18 cellular contexts compared by ENCODE assay signal in genomic region chr10:125101581-125101980, GRCh38.
"Had no signal": no experiment of that assay in that cellular context is flagged by ENCODE, and none has a peak within 500 bp of the region (broad histone marks: within the 10 kb centered on the region; RNA-seq: fewer than 3 reads in every experiment).

No MANE protein-coding gene starts in this region.

- H3K27me3 Mint-ChIP-seq: activated naive CD4-positive, alpha-beta T cell treated with anti-CD3 and anti-CD28 coated beads, Interleukin-2, amount 10 ng/mL, durations not matched to agents 7 days and 5 days had no signal

- H3K4me2 ChIP-seq: hepatocyte had no signal

- H3K27ac Mint-ChIP-seq: activated naive CD4-positive, alpha-beta T cell treated with anti-CD3 and anti-CD28 coated beads, Interleukin-2, amount 10 ng/mL, durations not matched to agents 7 days and 5 days; activated T-helper 17 cell treated with anti-CD3 and anti-CD28 coated beads, Interleukin-2, amount 50 U/mL, for 72 hours; naive thymus-derived CD8-positive, alpha-beta T cell had no signal

- H3K36me3 ChIP-seq: colonic mucosa, right lobe of liver had no signal

- H3K27ac ChIP-seq: esophagus muscularis mucosa, psoas muscle, right lobe of liver, thyroid gland, vagina had no signal

- H3K27me3 ChIP-seq: colonic mucosa, esophagus muscularis mucosa, hepatocyte, right lobe of liver, spleen, thyroid gland, vagina had no signal

- DNase-seq: activated CD4-positive, alpha-beta T cell treated with anti-CD3 and anti-CD28 coated beads, Interleukin-2, amount 50 U/mL, for 1 hour; activated CD4-positive, CD25-positive, alpha-beta regulatory T cell; activated naive CD4-positive, alpha-beta T cell treated with anti-CD3 and anti-CD28 coated beads, Interleukin-2, amount 10 ng/mL, durations not matched to agents 7 days and 5 days; SW 1271 had no signal

- FAIRE-seq: endometrium, keratinocyte had no signal

- H2AFZ ChIP-seq: hepatocyte had no signal

- H3K4me1 Mint-ChIP-seq: activated naive CD4-positive, alpha-beta T cell treated with anti-CD3 and anti-CD28 coated beads, Interleukin-2, amount 10 ng/mL, durations not matched to agents 7 days and 5 days; activated T-helper 17 cell treated with anti-CD3 and anti-CD28 coated beads, Interleukin-2, amount 50 U/mL, for 72 hours had no signal

- H3K9me3 Mint-ChIP-seq: activated naive CD4-positive, alpha-beta T cell treated with anti-CD3 and anti-CD28 coated beads, Interleukin-2, amount 10 ng/mL, durations not matched to agents 7 days and 5 days; activated T-helper 17 cell treated with anti-CD3 and anti-CD28 coated beads, Interleukin-2, amount 50 U/mL, for 72 hours had no signal

- ATAC-seq: activated T-helper 17 cell treated with anti-CD3 and anti-CD28 coated beads, Interleukin-2, amount 50 U/mL, for 72 hours; left lobe of liver; naive thymus-derived CD8-positive, alpha-beta T cell had no signal

- H3K4me3 Mint-ChIP-seq: activated naive CD4-positive, alpha-beta T cell treated with anti-CD3 and anti-CD28 coated beads, Interleukin-2, amount 10 ng/mL, durations not matched to agents 7 days and 5 days; activated T-helper 17 cell treated with anti-CD3 and anti-CD28 coated beads, Interleukin-2, amount 50 U/mL, for 72 hours; naive thymus-derived CD8-positive, alpha-beta T cell had no signal

- H3K4me3 ChIP-seq: colonic mucosa, esophagus muscularis mucosa, hepatocyte, mucosa of descending colon, psoas muscle, right lobe of liver, spleen, thyroid gland, vagina had no signal

- H3K9me3 ChIP-seq: colonic mucosa, esophagus muscularis mucosa, mucosa of descending colon, psoas muscle, right lobe of liver, spleen, thyroid gland, vagina had no signal

- H3K36me3 Mint-ChIP-seq: activated naive CD4-positive, alpha-beta T cell treated with anti-CD3 and anti-CD28 coated beads, Interleukin-2, amount 10 ng/mL, durations not matched to agents 7 days and 5 days; naive thymus-derived CD8-positive, alpha-beta T cell had no signal

- H3K4me1 ChIP-seq: right lobe of liver had no signal
